In genomic region chr17:47840742-47841487, GRCh38 we compare ENCODE assay signal across 8 cellular contexts. TPM values are rescaled to one million over a fixed set of nuclear protein-coding genes. Genes with fewer than 3 reads are reported as not detected.
DNase-seq lines count a peak whose midpoint lies in the region; ATAC-seq, FAIRE-seq and TF ChIP-seq lines count a peak whose summit lies in the region.

Gene SCRN2 (minus strand): TSS chr17:47841273. CDS start chr17:47840843, 430 bp downstream.

- intact Hi-C loops in activated T-helper 1 cell treated with anti-CD3 and anti-CD28 coated beads, Interleukin-12 subunit alpha, Interleukin-12 subunit beta, Interleukin-2, Interleukin-4 antibody, amounts not matched to agents 30 ng/mL and 10 ng/mL and 1 ng/mL, durations not matched to agents 14 hours and 24 hours and 36 hours (cut with micrococcal nuclease), result loop anchor here (1.0 to 10.0 kb wide), 7 partner anchors 10 to 774 kb away; partner anchors contain the start of genes HOXB7, HOXB8, LRRC46 and MRPL10
- intact Hi-C loops in natural killer cell (cut with micrococcal nuclease), result loop anchor here (1.0 kb wide), 2 partner anchors 49 to 129 kb away; no protein-coding TSS in a partner anchor

- peak within 1 kb of the TSS; percentile 96 for H3K4me3 Mint-ChIP-seq in activated T-helper 1 cell treated with anti-CD3 and anti-CD28 coated beads, Interleukin-12 subunit alpha, Interleukin-12 subunit beta, Interleukin-2, Interleukin-4 antibody, amounts not matched to agents 30 ng/mL and 10 ng/mL and 1 ng/mL, durations not matched to agents 14 hours and 24 hours and 36 hours
- peak within 1 kb of the TSS; percentile 99 for H3K4me3 Mint-ChIP-seq in natural killer cell

- peak; percentile 78 for TF ChIP-seq CTCF in fibroblast of mammary gland (conservative IDR thresholded peaks at IDR 0.05; ENCODE audit: control insufficient read depth, insufficient read depth, low read depth, low read length)
- peak; percentile 87 for TF ChIP-seq CTCF in natural killer cell (IDR thresholded peaks at IDR 0.05)

- H3K36me3 Mint-ChIP-seq in activated T-helper 1 cell treated with anti-CD3 and anti-CD28 coated beads, Interleukin-12 subunit alpha, Interleukin-12 subunit beta, Interleukin-2, Interleukin-4 antibody, amounts not matched to agents 30 ng/mL and 10 ng/mL and 1 ng/mL, durations not matched to agents 14 hours and 24 hours and 36 hours (ENCODE audit: low read depth), result peaks cover 2% of the 10 kb centered on the region
- no peaks in the 10 kb centered on the region for H3K36me3 Mint-ChIP-seq in natural killer cell

- peak; percentile 84 for ATAC-seq in GM21515 (IDR thresholded peaks at IDR 0.05; ENCODE audit: unreplicated experiment)
- ATAC-seq in natural killer cell, result peak; percentile 95 to 96 (median 96)
- ATAC-seq in stimulated activated naive CD8-positive, alpha-beta T cell treated with anti-CD3 and anti-CD28 coated beads, Interleukin-15, Interleukin-2, amounts not matched to agents 100 U/mL and 50 U/mL, for 24 hours, result peak; percentile 87

- peak; percentile 52 for FAIRE-seq in RCC 7860 (lab: Jason Lieb, UNC)

- DNase-seq in DMS 273 treated with DMSO at 0.1 percent for 48 hours (lab: John Stamatoyannopoulos, UW) (peak; percentile 68), KG1 (lab: John Stamatoyannopoulos, UW) (peak; percentile 87), RCC 7860 (ENCODE audit: low spot score) (peak; percentile 75), fibroblast of mammary gland (ENCODE audit: low read depth) (peak; percentile 76), natural killer cell (peak; percentile 90)
- peak; percentile 86 for DNase-seq in activated T-helper 1 cell treated with anti-CD3 and anti-CD28 coated beads, Interleukin-12 subunit alpha, Interleukin-12 subunit beta, Interleukin-2, Interleukin-4 antibody, amounts not matched to agents 30 ng/mL and 10 ng/mL and 1 ng/mL, durations not matched to agents 14 hours and 24 hours and 36 hours (ENCODE audit: low spot score)
- peak; percentile 95 for DNase-seq in stimulated activated naive CD8-positive, alpha-beta T cell treated with anti-CD3 and anti-CD28 coated beads, Interleukin-15, Interleukin-2, amounts not matched to agents 100 U/mL and 50 U/mL, for 24 hours

- peaks cover 28% of the 10 kb centered on the region for H3K4me1 Mint-ChIP-seq in activated T-helper 1 cell treated with anti-CD3 and anti-CD28 coated beads, Interleukin-12 subunit alpha, Interleukin-12 subunit beta, Interleukin-2, Interleukin-4 antibody, amounts not matched to agents 30 ng/mL and 10 ng/mL and 1 ng/mL, durations not matched to agents 14 hours and 24 hours and 36 hours (ENCODE audit: low read depth)
- peaks cover 15 to 24% of the 10 kb centered on the region in 2 donors for H3K4me1 Mint-ChIP-seq in natural killer cell

- no peaks in the 10 kb centered on the region for H3K9me3 Mint-ChIP-seq in activated T-helper 1 cell treated with anti-CD3 and anti-CD28 coated beads, Interleukin-12 subunit alpha, Interleukin-12 subunit beta, Interleukin-2, Interleukin-4 antibody, amounts not matched to agents 30 ng/mL and 10 ng/mL and 1 ng/mL, durations not matched to agents 14 hours and 24 hours and 36 hours
- H3K9me3 Mint-ChIP-seq in natural killer cell, result no peaks in the 10 kb centered on the region

- H3K27me3 Mint-ChIP-seq in activated T-helper 1 cell treated with anti-CD3 and anti-CD28 coated beads, Interleukin-12 subunit alpha, Interleukin-12 subunit beta, Interleukin-2, Interleukin-4 antibody, amounts not matched to agents 30 ng/mL and 10 ng/mL and 1 ng/mL, durations not matched to agents 14 hours and 24 hours and 36 hours (ENCODE audit: insufficient read depth), result peaks cover 16% of the 10 kb centered on the region
- H3K27me3 Mint-ChIP-seq in natural killer cell (ENCODE audit: low read depth in 2 of 2), result peaks cover 8 to 15% of the 10 kb centered on the region in 2 donors

- peak within 1 kb of the TSS; percentile 92 for H3K4me3 ChIP-seq in fibroblast of mammary gland (ENCODE audit: control insufficient read depth, low read depth, low read length)

- H3K27ac Mint-ChIP-seq in activated T-helper 1 cell treated with anti-CD3 and anti-CD28 coated beads, Interleukin-12 subunit alpha, Interleukin-12 subunit beta, Interleukin-2, Interleukin-4 antibody, amounts not matched to agents 30 ng/mL and 10 ng/mL and 1 ng/mL, durations not matched to agents 14 hours and 24 hours and 36 hours, result peak within 1 kb of the TSS; percentile 96
- peak within 1 kb of the TSS; percentile 81 to 97 for H3K27ac Mint-ChIP-seq in natural killer cell

RNA-seq across cellular contexts. Expression of gene SCRN2, which starts in this region (rescaled TPM):
- 24.5 and 26.3 TPM in 2 replicates for total RNA-seq in activated T-helper 1 cell treated with anti-CD3 and anti-CD28 coated beads, Interleukin-12 subunit alpha, Interleukin-12 subunit beta, Interleukin-2, Interleukin-4 antibody, amounts not matched to agents 30 ng/mL and 10 ng/mL and 1 ng/mL, durations not matched to agents 14 hours and 24 hours and 36 hours
- total RNA-seq in natural killer cell, result 10 to 100 TPM; 33.7 to 38.0 (median 35.7) TPM

Comparison
In these comparisons a context has a peak if more than half of its experiments do, and no peak if none do; other contexts are left out.
1. Peak in every context shown above with its lines: DNase-seq, ATAC-seq and H3K4me3 ChIP-seq.